Comparison of ENCODE assay signal across 8 cellular contexts in the genomic region with DNA sequence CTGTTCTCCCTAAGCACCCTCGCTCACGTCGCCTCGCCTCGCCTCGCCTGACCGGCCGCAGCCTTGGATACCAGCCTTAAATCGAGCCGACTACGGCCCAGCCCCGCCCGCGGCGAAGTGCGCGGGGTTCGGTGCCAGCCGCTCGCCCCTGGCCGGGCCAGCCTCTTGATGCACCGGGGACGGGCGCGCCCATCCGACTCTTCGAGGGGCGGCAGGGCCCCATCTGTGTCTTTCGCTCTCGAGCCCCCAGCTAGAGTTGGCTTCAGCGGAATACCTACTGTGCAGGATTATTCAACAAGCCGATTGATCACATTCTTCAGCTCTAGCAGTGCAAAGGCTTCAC. TPM values are rescaled to one million over a fixed set of nuclear protein-coding genes. Genes with fewer than 3 reads are reported as not detected.
DNase-seq lines count a peak whose midpoint lies in the region; ATAC-seq and TF ChIP-seq lines count a peak whose summit lies in the region.
"Not testable (repeated sequence)": the region's sequence is repeated elsewhere in the genome, so short reads cannot be mapped to it uniquely, and the experiment has no call there.

No MANE protein-coding gene starts in this region.

- not testable (repeated sequence) for TF ChIP-seq CTCF in prostate gland (IDR thresholded peaks at IDR 0.05)

- peaks cover 12% of the 10 kb centered on the region for H3K36me3 ChIP-seq in ACC112 (ENCODE audit: insufficient read depth, low read length)
- not testable (repeated sequence) for H3K36me3 ChIP-seq in duodenal mucosa (ENCODE audit: control insufficient read depth in 1 of 2, insufficient read depth in 2 of 2, low read length in 2 of 2); prostate gland

- H2AFZ ChIP-seq in ACC112 (ENCODE audit: low read length, unreplicated experiment), result peak overlapping the region; percentile 9

- POLR2A ChIA-PET in activated CD4-positive, alpha-beta memory T cell treated with anti-CD3 and anti-CD28 coated beads, Interleukin-2, amount 10 ng/mL, durations not matched to agents 7 days and 5 days (lab: Charles Lee), result not testable (repeated sequence)

- not testable (repeated sequence) for H3K27me3 ChIP-seq in ACC112 (ENCODE audit: insufficient read depth, low read length); duodenal mucosa (ENCODE audit: control insufficient read depth in 1 of 2, insufficient read depth in 2 of 2, low read length in 2 of 2); layer of hippocampus (ENCODE audit: control insufficient read depth, insufficient read depth, low read length); prostate gland (replicated peaks; ENCODE audit: insufficient read depth)

- H3K9me3 Mint-ChIP-seq in IgD-negative memory B cell; activated CD4-positive, alpha-beta memory T cell treated with anti-CD3 and anti-CD28 coated beads, Interleukin-2, amount 10 ng/mL, durations not matched to agents 7 days and 5 days: not testable (repeated sequence)

- intact Hi-C loops in prostate gland (cut with DNase I), result not testable (repeated sequence)

- H3K4me1 Mint-ChIP-seq in IgD-negative memory B cell, result peaks cover 25 to 31% (median 27%) of the 10 kb centered on the region in 3 donors
- peaks cover 40% of the 10 kb centered on the region for H3K4me1 Mint-ChIP-seq in activated CD4-positive, alpha-beta memory T cell treated with anti-CD3 and anti-CD28 coated beads, Interleukin-2, amount 10 ng/mL, durations not matched to agents 7 days and 5 days

- peaks cover 55% of the 10 kb centered on the region for H3K79me2 ChIP-seq in ACC112 (ENCODE audit: control insufficient read depth, insufficient read depth, low read length, unreplicated experiment)

- ATAC-seq in GM18873 (IDR thresholded peaks at IDR 0.05; ENCODE audit: low FRiP score, unreplicated experiment) (peak; percentile 18), HG02678 (IDR thresholded peaks at IDR 0.05; ENCODE audit: unreplicated experiment) (peak; percentile 26)

- H3K27me3 Mint-ChIP-seq in IgD-negative memory B cell; activated CD4-positive, alpha-beta memory T cell treated with anti-CD3 and anti-CD28 coated beads, Interleukin-2, amount 10 ng/mL, durations not matched to agents 7 days and 5 days: not testable (repeated sequence)

- peak overlapping the region; percentile 78 for H3K4me3 ChIP-seq in ACC112 (ENCODE audit: low read depth, low read length)
- H3K4me3 ChIP-seq in duodenal mucosa (ENCODE audit: low read depth in 1 of 2, low read length in 2 of 2), result peak overlapping the region; percentile 38 to 71
- H3K4me3 ChIP-seq in prostate gland, result peak overlapping the region; percentile 42 to 58

- CTCF ChIA-PET in activated CD4-positive, alpha-beta memory T cell treated with anti-CD3 and anti-CD28 coated beads, Interleukin-2, amount 10 ng/mL, durations not matched to agents 7 days and 5 days (lab: Charles Lee), result interaction anchor here (0.6 kb wide), 1 partner anchor 324 kb away, joined by 6 read pairs; no protein-coding TSS in a partner anchor

- WGBS in prostate gland, result no CpG with 5 or more reads among the region's 32 CpGs

- H3K4me3 Mint-ChIP-seq in IgD-negative memory B cell, result peak overlapping the region; percentile 86 to 96 (median 88)
- peak overlapping the region; percentile 78 for H3K4me3 Mint-ChIP-seq in activated CD4-positive, alpha-beta memory T cell treated with anti-CD3 and anti-CD28 coated beads, Interleukin-2, amount 10 ng/mL, durations not matched to agents 7 days and 5 days

- not testable (repeated sequence) for H3K9me3 ChIP-seq in duodenal mucosa (ENCODE audit: control insufficient read depth in 1 of 2, low read length in 2 of 2); prostate gland

- H3K27ac ChIP-seq in ACC112 (ENCODE audit: low read depth, low read length) (peak overlapping the region; percentile 70), duodenal mucosa (ENCODE audit: low read depth, low read length) (peak overlapping the region; percentile 81), layer of hippocampus (ENCODE audit: low read depth, low read length) (peak overlapping the region; percentile 89), prostate gland (peak overlapping the region; percentile 82 to 90)

- not testable (repeated sequence) for H3K36me3 Mint-ChIP-seq in IgD-negative memory B cell
- peaks cover 21% of the 10 kb centered on the region for H3K36me3 Mint-ChIP-seq in activated CD4-positive, alpha-beta memory T cell treated with anti-CD3 and anti-CD28 coated beads, Interleukin-2, amount 10 ng/mL, durations not matched to agents 7 days and 5 days (ENCODE audit: low read depth)

- not testable (repeated sequence) for TF ChIP-seq POLR2A in prostate gland (IDR thresholded peaks at IDR 0.05)

- H3K9ac ChIP-seq in duodenal mucosa (ENCODE audit: low read depth in 1 of 2, low read length in 2 of 2), result peak overlapping the region; percentile 30 to 54

- H3K27ac Mint-ChIP-seq in IgD-negative memory B cell, result peak overlapping the region in 2 of 3 donors; percentile 88 to 92
- H3K27ac Mint-ChIP-seq in activated CD4-positive, alpha-beta memory T cell treated with anti-CD3 and anti-CD28 coated beads, Interleukin-2, amount 10 ng/mL, durations not matched to agents 7 days and 5 days, result peak overlapping the region; percentile 75

- not testable (repeated sequence) for DNase-seq in activated CD4-positive, alpha-beta memory T cell treated with anti-CD3 and anti-CD28 coated beads, Interleukin-2, amount 10 ng/mL, durations not matched to agents 7 days and 5 days; prostate gland (ENCODE audit: low spot score)

- peaks cover 18% of the 10 kb centered on the region for H3K4me1 ChIP-seq in ACC112 (ENCODE audit: control insufficient read depth, insufficient read depth, low read length, unreplicated experiment)
- H3K4me1 ChIP-seq in duodenal mucosa (ENCODE audit: control insufficient read depth in 1 of 2, insufficient read depth in 2 of 2, low read length in 2 of 2), result peaks cover 19 to 25% of the 10 kb centered on the region in 2 donors
- H3K4me1 ChIP-seq in prostate gland (replicated peaks), result not testable (repeated sequence)

RNA-seq across cellular contexts. Expression of gene AMMECR1L, which starts 0.8 kb away (rescaled TPM):
- 6.7 TPM for polyA plus RNA-seq in IgD-negative memory B cell
- total RNA-seq in activated CD4-positive, alpha-beta memory T cell treated with anti-CD3 and anti-CD28 coated beads, Interleukin-2, amount 10 ng/mL, durations not matched to agents 7 days and 5 days, result 10 to 100 TPM; 14.3 to 15.0 TPM
- total RNA-seq in prostate gland, result 10 to 100 TPM in 1 of 2 donors, 1 to 10 TPM in 1; 9.9 to 29.6 TPM

RNA-seq across cellular contexts. Expression of gene POLR2D, which starts 28.6 kb away (rescaled TPM):
- 42.7 TPM for polyA plus RNA-seq in IgD-negative memory B cell
- 10 to 100 TPM; 43.8 to 45.7 TPM for total RNA-seq in activated CD4-positive, alpha-beta memory T cell treated with anti-CD3 and anti-CD28 coated beads, Interleukin-2, amount 10 ng/mL, durations not matched to agents 7 days and 5 days
- 10 to 100 TPM; 16.0 to 33.3 TPM for total RNA-seq in prostate gland
